Comparison of ENCODE assay signal across 18 cellular contexts in the genomic region with DNA sequence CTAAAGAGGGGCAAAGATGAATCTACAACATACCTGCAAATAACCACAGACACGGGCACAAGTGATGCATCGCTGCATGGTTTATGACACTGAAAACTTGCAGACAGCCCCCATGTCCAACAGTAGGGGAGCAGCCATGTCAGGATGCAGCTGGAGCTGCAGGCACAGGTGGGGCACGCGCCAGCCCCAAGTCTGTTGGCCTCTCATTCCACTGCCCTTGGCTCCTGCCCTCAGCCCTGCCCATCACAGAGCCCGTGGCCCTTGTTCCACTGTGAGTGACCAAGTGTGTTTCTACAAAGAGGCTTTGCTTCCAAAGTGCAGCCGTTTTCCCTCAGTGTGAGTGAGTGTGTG. TPM values are rescaled to one million over a fixed set of nuclear protein-coding genes. Genes with fewer than 3 reads are reported as not detected.
"Had no signal": no experiment of that assay in that cellular context is flagged by ENCODE, and none has a peak within 500 bp of the region (broad histone marks: within the 10 kb centered on the region; RNA-seq: fewer than 3 reads in every experiment).

No MANE protein-coding gene starts in this region.

- H3K36me3 Mint-ChIP-seq: activated naive CD8-positive, alpha-beta T cell treated with anti-CD3 and anti-CD28 coated beads, Interleukin-2, amount 10 ng/mL, durations not matched to agents 7 days and 5 days had no signal

- H3K27ac ChIP-seq: dorsolateral prefrontal cortex, parathyroid adenoma, upper lobe of right lung had no signal

- H3K79me2 ChIP-seq: parathyroid adenoma had no signal

- H3K9me3 ChIP-seq: upper lobe of right lung had no signal

- H2AFZ ChIP-seq: parathyroid adenoma had no signal

- DNase-seq: activated CD4-positive, alpha-beta memory T cell treated with anti-CD3 and anti-CD28 coated beads, Interleukin-2, amount 10 ng/mL, durations not matched to agents 7 days and 5 days; activated CD4-positive, CD25-positive, alpha-beta regulatory T cell treated with anti-CD3 and anti-CD28 coated beads, Interleukin-2, amount 50 U/mL, for 72 hours; activated naive CD8-positive, alpha-beta T cell treated with anti-CD3 and anti-CD28 coated beads, Interleukin-2, amount 10 ng/mL, durations not matched to agents 7 days and 5 days; activated T-cell treated with anti-CD3 and anti-CD28 coated beads, Interleukin-2, amount 50 U/mL, for 72 hours; aorta; dorsolateral prefrontal cortex; foreskin melanocyte; head of caudate nucleus; stimulated activated CD4-positive, alpha-beta T cell treated with anti-CD3 and anti-CD28 coated beads, Interleukin-15, amount 100 ng/mL, for 24 hours; stimulated activated CD4-positive, alpha-beta T cell treated with anti-CD3 and anti-CD28 coated beads, Interleukin-4, amount 100 ng/mL, for 24 hours; upper lobe of right lung had no signal

- H3K4me3 Mint-ChIP-seq: activated CD4-positive, alpha-beta memory T cell treated with anti-CD3 and anti-CD28 coated beads, Interleukin-2, amount 10 ng/mL, durations not matched to agents 7 days and 5 days; activated naive CD8-positive, alpha-beta T cell treated with anti-CD3 and anti-CD28 coated beads, Interleukin-2, amount 10 ng/mL, durations not matched to agents 7 days and 5 days; activated T-cell treated with anti-CD3 and anti-CD28 coated beads, Interleukin-2, amount 50 U/mL, for 72 hours; memory B cell; nephron; stimulated activated naive CD8-positive, alpha-beta T cell treated with anti-CD3 and anti-CD28 coated beads, Interleukin-15, Interleukin-2, amounts not matched to agents 100 ng/mL and 50 ng/mL, for 24 hours had no signal

- ATAC-seq: activated T-cell treated with anti-CD3 and anti-CD28 coated beads, Interleukin-2, amount 50 U/mL, for 72 hours had no signal

- H3K9ac ChIP-seq: parathyroid adenoma had no signal

- H3K4me1 Mint-ChIP-seq: activated CD4-positive, alpha-beta memory T cell treated with anti-CD3 and anti-CD28 coated beads, Interleukin-2, amount 10 ng/mL, durations not matched to agents 7 days and 5 days; activated naive CD8-positive, alpha-beta T cell treated with anti-CD3 and anti-CD28 coated beads, Interleukin-2, amount 10 ng/mL, durations not matched to agents 7 days and 5 days; memory B cell had no signal

- H3K27ac Mint-ChIP-seq: activated CD4-positive, alpha-beta memory T cell treated with anti-CD3 and anti-CD28 coated beads, Interleukin-2, amount 10 ng/mL, durations not matched to agents 7 days and 5 days; activated naive CD8-positive, alpha-beta T cell treated with anti-CD3 and anti-CD28 coated beads, Interleukin-2, amount 10 ng/mL, durations not matched to agents 7 days and 5 days; activated T-cell treated with anti-CD3 and anti-CD28 coated beads, Interleukin-2, amount 50 U/mL, for 72 hours; memory B cell; nephron; stimulated activated naive CD8-positive, alpha-beta T cell treated with anti-CD3 and anti-CD28 coated beads, Interleukin-15, Interleukin-2, amounts not matched to agents 100 ng/mL and 50 ng/mL, for 24 hours had no signal

- H3K36me3 ChIP-seq: upper lobe of right lung had no signal

- H3K4me1 ChIP-seq: parathyroid adenoma, upper lobe of right lung had no signal

- H3K4me3 ChIP-seq: dorsolateral prefrontal cortex, upper lobe of right lung had no signal

RNA-seq across cellular contexts. Expression of a gene that starts 3.2 kb away (rescaled TPM):
- total RNA-seq: activated CD4-positive, alpha-beta memory T cell treated with anti-CD3 and anti-CD28 coated beads, Interleukin-2, amount 10 ng/mL, durations not matched to agents 7 days and 5 days; renal cortical epithelial cell; T-helper 2 cell treated with Interferon-gamma antibody and Interleukin-4, amounts not matched to agents 100 ng/mL and 5 ng/mL, for 36 hours had no signal
- polyA plus RNA-seq: aorta had no signal

RNA-seq across cellular contexts. Expression of a gene that starts 55.9 kb away (rescaled TPM):
- total RNA-seq: activated CD4-positive, alpha-beta memory T cell treated with anti-CD3 and anti-CD28 coated beads, Interleukin-2, amount 10 ng/mL, durations not matched to agents 7 days and 5 days; activated naive CD8-positive, alpha-beta T cell treated with anti-CD3 and anti-CD28 coated beads, Interleukin-2, amount 10 ng/mL, durations not matched to agents 7 days and 5 days; activated T-cell treated with anti-CD3 and anti-CD28 coated beads, Interleukin-2, amount 50 U/mL, for 72 hours; aorta; dorsolateral prefrontal cortex; T-helper 2 cell treated with Interferon-gamma antibody and Interleukin-4, amounts not matched to agents 100 ng/mL and 5 ng/mL, for 36 hours; temporal lobe; upper lobe of right lung had no signal
- polyA plus RNA-seq: aorta had no signal
